ENCODE assay signal across 19 cellular contexts in the genomic region with DNA sequence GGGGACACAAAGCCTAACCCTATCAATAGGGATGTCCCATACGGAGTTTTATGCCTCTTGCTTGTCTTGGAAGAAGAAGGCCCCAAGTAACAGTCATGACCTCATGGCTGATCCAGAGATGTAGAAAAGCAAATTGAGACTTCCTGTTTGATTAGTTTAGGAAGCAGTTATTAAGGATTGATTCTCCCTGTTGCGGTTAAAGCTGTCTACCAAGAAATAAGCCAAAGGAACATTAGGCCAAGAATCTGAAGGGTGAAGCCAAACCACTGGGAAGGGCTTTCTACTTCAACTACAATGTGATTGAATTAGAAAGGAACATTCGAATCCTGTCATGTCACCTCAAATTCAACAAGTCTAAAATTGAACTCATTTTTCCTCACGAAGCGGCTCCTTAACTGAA.
"Had no signal": no experiment of that assay in that cellular context is flagged by ENCODE, and none has a peak within 500 bp of the region (broad histone marks: within the 10 kb centered on the region; RNA-seq: fewer than 3 reads in every experiment).

No MANE protein-coding gene starts in this region.

- H3K36me3 ChIP-seq: colonic mucosa, pancreas had no signal

- H3K4me3 ChIP-seq: cardiac muscle cell, colonic mucosa, lung, neural progenitor cell, pancreas, spleen, stomach, thoracic aorta had no signal

- H2AFZ ChIP-seq: neural progenitor cell had no signal

- H3K27ac ChIP-seq: cardiac muscle cell, colonic mucosa, foreskin keratinocyte, neural progenitor cell, pancreas had no signal

- H3K9ac ChIP-seq: neural progenitor cell had no signal

- H3K4me3 Mint-ChIP-seq: activated naive CD4-positive, alpha-beta T cell treated with anti-CD3 and anti-CD28 coated beads, Interleukin-2, amount 10 ng/mL, durations not matched to agents 7 days and 5 days; immature natural killer cell; naive B cell; neural progenitor cell had no signal

- ATAC-seq: esophagus mucosa, foreskin keratinocyte, pancreas had no signal

- H3K36me3 Mint-ChIP-seq: activated naive CD4-positive, alpha-beta T cell treated with anti-CD3 and anti-CD28 coated beads, Interleukin-2, amount 10 ng/mL, durations not matched to agents 7 days and 5 days; immature natural killer cell; naive B cell had no signal

- H3K9me3 ChIP-seq: colonic mucosa, pancreas, spleen, stomach, thoracic aorta had no signal

- H3K27ac Mint-ChIP-seq: activated naive CD4-positive, alpha-beta T cell treated with anti-CD3 and anti-CD28 coated beads, Interleukin-2, amount 10 ng/mL, durations not matched to agents 7 days and 5 days; activated T-helper 2 cell treated with anti-CD3 and anti-CD28 coated beads, Interferon-gamma antibody, Interleukin-2, Interleukin-4, amounts not matched to agents 10 μg/mL and 5 μg/mL and 100 μg/mL, durations not matched to agents 14 hours and 24 hours and 36 hours; immature natural killer cell; naive B cell; neural progenitor cell had no signal

- H3K4me2 ChIP-seq: neural progenitor cell had no signal

- H3K9me3 Mint-ChIP-seq: activated naive CD4-positive, alpha-beta T cell treated with anti-CD3 and anti-CD28 coated beads, Interleukin-2, amount 10 ng/mL, durations not matched to agents 7 days and 5 days; activated T-helper 2 cell treated with anti-CD3 and anti-CD28 coated beads, Interferon-gamma antibody, Interleukin-2, Interleukin-4, amounts not matched to agents 10 μg/mL and 5 μg/mL and 100 μg/mL, durations not matched to agents 14 hours and 24 hours and 36 hours; immature natural killer cell had no signal

- H3K4me1 ChIP-seq: colonic mucosa, foreskin keratinocyte, neural progenitor cell, pancreas had no signal

- H3K27me3 ChIP-seq: cardiac muscle cell, colonic mucosa, foreskin keratinocyte, neural progenitor cell, pancreas, spleen, stomach had no signal

- DNase-seq: activated CD4-positive, alpha-beta T cell treated with anti-CD3 and anti-CD28 coated beads for 1 hour; activated CD4-positive, alpha-beta T cell treated with anti-CD3 and anti-CD28 coated beads, Interleukin-2, amount 50 U/mL, for 4 hours; activated naive CD4-positive, alpha-beta T cell treated with anti-CD3 and anti-CD28 coated beads, Interleukin-2, amount 10 ng/mL, durations not matched to agents 7 days and 5 days; activated T-cell treated with anti-CD3 and anti-CD28 coated beads, Interleukin-2, amount 50 U/mL, for 1 hour; colonic mucosa; foreskin keratinocyte; head of caudate nucleus; immature natural killer cell; midbrain; naive B cell; pancreas; spleen; stomach had no signal

- H3K4me1 Mint-ChIP-seq: activated naive CD4-positive, alpha-beta T cell treated with anti-CD3 and anti-CD28 coated beads, Interleukin-2, amount 10 ng/mL, durations not matched to agents 7 days and 5 days; immature natural killer cell; naive B cell; neural progenitor cell had no signal
